In genomic region chr13:35941374-35941773, GRCh38 we compare ENCODE assay signal across 35 cellular contexts.
"Had no signal": no experiment of that assay in that cellular context is flagged by ENCODE, and none has a peak within 500 bp of the region (broad histone marks: within the 10 kb centered on the region; RNA-seq: fewer than 3 reads in every experiment).

No MANE protein-coding gene starts in this region.

- H3K4me3 ChIP-seq: MG63 had no signal

- H3K9me3 ChIP-seq: MG63 had no signal

- DNase-seq: Karpas-422, Kasumi-1, MG63, MM.1S, MV-4-11, NCI-H1048, NCI-H1092, NCI-H1092 treated with DMSO at 0.1 percent for 48 hours, NCI-H1105, NCI-H1105 treated with DMSO at 0.1 percent for 48 hours, NCI-H1417, NCI-H1417 treated with DMSO at 0.1 percent for 48 hours, NCI-H1436, NCI-H1436 treated with DMSO at 0.1 percent for 48 hours, NCI-H146, NCI-H1694, NCI-H1694 treated with DMSO at 0.1 percent for 48 hours, NCI-H187, NCI-H187 treated with DMSO at 0.1 percent for 48 hours, NCI-H1930, NCI-H2029, NCI-H2029 treated with DMSO at 0.1 percent for 48 hours, NCI-H2081, NCI-H2081 treated with DMSO at 0.1 percent for 48 hours, NCI-H2107, NCI-H2171, NCI-H2171 treated with DMSO at 0.1 percent for 48 hours, NCI-H2227 treated with DMSO at 0.1 percent for 48 hours, NCI-H226, NCI-H345, NCI-H446, NCI-H446 treated with DMSO at 0.1 percent for 48 hours, NCI-H510A, NCI-H510A treated with DMSO at 0.1 percent for 48 hours, NCI-H524 had no signal

- H3K27me3 ChIP-seq: MG63 had no signal

- H3K36me3 ChIP-seq: MG63 had no signal
